In the genomic region with DNA sequence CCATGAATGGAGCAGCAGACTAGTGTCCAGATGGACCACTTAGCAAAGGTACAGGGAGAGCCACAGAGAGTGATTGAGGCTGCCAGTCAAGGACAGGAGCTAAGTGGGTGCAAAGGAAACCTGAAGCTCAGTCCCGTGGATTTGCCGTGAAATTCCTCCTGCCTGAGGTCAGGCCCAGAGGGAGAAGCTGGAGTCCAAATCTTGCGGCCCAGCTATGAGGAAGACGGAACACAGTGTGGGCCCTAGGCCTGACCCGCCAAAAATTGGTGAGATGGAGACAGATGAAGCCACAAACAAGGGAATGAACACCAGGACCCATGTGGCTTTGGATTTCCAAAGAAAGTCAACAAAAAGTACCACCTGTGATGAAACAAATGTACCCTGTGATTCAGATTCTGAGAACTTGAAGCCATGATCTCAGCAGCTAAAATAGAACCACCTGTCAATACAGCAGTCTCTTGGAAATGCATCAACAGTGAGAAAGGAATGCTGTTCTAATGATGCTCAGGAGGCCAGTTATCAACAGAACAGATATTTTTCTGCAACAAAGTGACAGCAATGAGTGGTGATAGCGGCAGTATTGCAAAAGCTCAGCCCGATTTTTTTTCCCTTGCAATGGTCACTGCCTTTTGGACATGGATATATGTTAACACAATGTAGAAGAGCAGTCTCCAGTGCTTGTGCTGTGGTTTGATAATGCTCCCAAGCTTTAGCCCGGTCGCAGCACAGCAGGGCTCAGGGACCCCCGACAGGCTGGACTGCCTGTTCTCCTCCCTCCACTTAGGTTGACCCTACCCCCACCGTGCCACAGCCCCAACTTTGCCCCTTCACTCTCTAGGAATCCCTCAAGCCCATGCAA, we compare ENCODE assay signal across 1 cellular context.
TF ChIP-seq lines count a peak whose summit lies in the region.

No MANE protein-coding gene starts in this region.

TF ChIP-seq in H1, 55 proteins besides CTCF, POLR2A, EP300 and RAD21:
- TF ChIP-seq FOSL1 (IDR thresholded peaks at IDR 0.05; ENCODE audit: insufficient read depth, low read depth, low read length) = no peak
- no peak for TF ChIP-seq PHF8 (conservative IDR thresholded peaks at IDR 0.05; ENCODE audit: low read depth, low read length)
- no peak for TF ChIP-seq KDM5A (IDR thresholded peaks at IDR 0.05; ENCODE audit: low read length)
- TF ChIP-seq CHD2 (IDR thresholded peaks at IDR 0.05; ENCODE audit: low read length) = no peak
- TF ChIP-seq, protein P1, sequence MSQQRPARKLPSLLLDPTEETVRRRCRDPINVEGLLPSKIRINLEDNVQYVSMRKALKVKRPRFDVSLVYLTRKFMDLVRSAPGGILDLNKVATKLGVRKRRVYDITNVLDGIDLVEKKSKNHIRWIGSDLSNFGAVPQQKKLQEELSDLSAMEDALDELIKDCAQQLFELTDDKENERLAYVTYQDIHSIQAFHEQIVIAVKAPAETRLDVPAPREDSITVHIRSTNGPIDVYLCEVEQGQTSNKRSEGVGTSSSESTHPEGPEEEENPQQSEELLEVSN (IDR thresholded peaks at IDR 0.05) = no peak
- TF ChIP-seq SP4 (IDR thresholded peaks at IDR 0.05; ENCODE audit: low read length) = no peak
- no peak for TF ChIP-seq CEBPB (IDR thresholded peaks at IDR 0.05; ENCODE audit: low read depth, low read length)
- TF ChIP-seq CREB1 (IDR thresholded peaks at IDR 0.05) = no peak
- no peak for TF ChIP-seq KDM1A (IDR thresholded peaks at IDR 0.05; ENCODE audit: borderline replicate concordance, low read length)
- TF ChIP-seq RBBP5 (IDR thresholded peaks at IDR 0.05; ENCODE audit: borderline replicate concordance, low read depth, low read length) = no peak
- TF ChIP-seq SIN3A (conservative IDR thresholded peaks at IDR 0.05 in 1 of 2, IDR thresholded peaks at IDR 0.05 in 1 of 2; ENCODE audit: low read depth in 1 of 2, low read length in 2 of 2) = no peak
